Comparison of ENCODE assay signal across 11 cellular contexts in the genomic region with DNA sequence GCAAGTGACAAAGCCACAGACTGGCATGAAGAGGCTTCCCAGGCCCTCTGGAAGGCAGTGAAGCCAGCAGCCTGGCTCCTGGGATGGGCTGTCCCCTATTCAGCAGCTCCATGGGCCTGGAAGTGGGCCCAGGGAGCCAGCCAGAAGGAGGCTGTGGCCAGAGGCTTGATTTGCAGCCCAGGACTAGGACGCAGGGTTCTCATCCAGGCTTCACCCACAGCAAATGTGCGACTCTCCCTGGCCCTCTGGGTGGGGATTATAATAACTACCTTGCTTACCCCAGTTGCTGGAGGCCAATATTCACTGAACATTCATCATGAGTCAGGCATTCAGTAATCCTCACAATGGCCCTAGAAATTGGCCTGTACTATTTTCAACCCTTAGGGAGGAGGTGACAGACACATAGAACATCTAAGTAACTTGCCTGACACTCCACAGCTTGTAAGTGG. TPM values are rescaled to one million over a fixed set of nuclear protein-coding genes. Genes with fewer than 3 reads are reported as not detected.
DNase-seq lines count a peak whose midpoint lies in the region; ATAC-seq and TF ChIP-seq lines count a peak whose summit lies in the region.
"Had no signal": no experiment of that assay in that cellular context is flagged by ENCODE, and none has a peak within 500 bp of the region (broad histone marks: within the 10 kb centered on the region; RNA-seq: fewer than 3 reads in every experiment).

No MANE protein-coding gene starts in this region.

- H3K36me3 Mint-ChIP-seq in naive B cell, result peaks cover 0 to 2% of the 10 kb centered on the region in 2 donors
- no peaks in the 10 kb centered on the region for H3K36me3 Mint-ChIP-seq in CD8-positive, alpha-beta memory T cell
- H3K36me3 Mint-ChIP-seq in stimulated activated memory B cell treated with anti-CD40 and anti-IgM and Interleukin-4, amounts not matched to agents 10 μg/mL and 1 μg/mL and 100 μg/mL, for 72 hours, result peaks cover 1% of the 10 kb centered on the region

- no peak for TF ChIP-seq EP300 in Ishikawa (IDR thresholded peaks at IDR 0.05; ENCODE audit: borderline replicate concordance)

- H3K4me1 Mint-ChIP-seq in naive B cell, result peaks cover 16 to 23% (median 20%) of the 10 kb centered on the region in 3 donors
- peaks cover 6 to 12% (median 9%) of the 10 kb centered on the region in 3 donors for H3K4me1 Mint-ChIP-seq in CD8-positive, alpha-beta memory T cell
- H3K4me1 Mint-ChIP-seq in stimulated activated memory B cell treated with anti-CD40 and anti-IgM and Interleukin-4, amounts not matched to agents 10 μg/mL and 1 μg/mL and 100 μg/mL, for 72 hours, result peaks cover 28% of the 10 kb centered on the region

- H3K36me3 ChIP-seq in DOHH2 (ENCODE audit: control insufficient read depth, low read length), result peaks cover 2% of the 10 kb centered on the region; the same call in 1 of the 2 replicates
- no peaks in the 10 kb centered on the region for H3K36me3 ChIP-seq in CD8-positive, alpha-beta memory T cell (ENCODE audit: insufficient read depth, low read length)

- H3K9me3 Mint-ChIP-seq in naive B cell, result no peaks in the 10 kb centered on the region
- no peaks in the 10 kb centered on the region for H3K9me3 Mint-ChIP-seq in CD8-positive, alpha-beta memory T cell
- H3K9me3 Mint-ChIP-seq in stimulated activated memory B cell treated with anti-CD40 and anti-IgM and Interleukin-4, amounts not matched to agents 10 μg/mL and 1 μg/mL and 100 μg/mL, for 72 hours, result no peaks in the 10 kb centered on the region
- H3K9me3 Mint-ChIP-seq: naive thymus-derived CD8-positive, alpha-beta T cell had no signal

- no peak for TF ChIP-seq RAD21 in Ishikawa (IDR thresholded peaks at IDR 0.05; ENCODE audit: low read depth)

- peaks cover 22% of the 10 kb centered on the region for H3F3A ChIP-seq in DOHH2 (ENCODE audit: control insufficient read depth, insufficient read depth)

- no peak overlapping the region for H3K4me3 Mint-ChIP-seq in naive B cell
- H3K4me3 Mint-ChIP-seq in CD8-positive, alpha-beta memory T cell, result no peak overlapping the region
- H3K4me3 Mint-ChIP-seq in stimulated activated memory B cell treated with anti-CD40 and anti-IgM and Interleukin-4, amounts not matched to agents 10 μg/mL and 1 μg/mL and 100 μg/mL, for 72 hours, result no peak overlapping the region
- H3K4me3 Mint-ChIP-seq: naive thymus-derived CD8-positive, alpha-beta T cell had no signal

- H3K4me3 ChIP-seq in DOHH2 (ENCODE audit: low read length) (no peak overlapping the region), cardiac fibroblast (replicated peaks in 1 of 2; ENCODE audit: low read depth in 2 of 2, low read length in 2 of 2) (no peak overlapping the region)
- no peak overlapping the region for H3K4me3 ChIP-seq in CD8-positive, alpha-beta memory T cell (ENCODE audit: low read length)

- H3K9me2 ChIP-seq in DOHH2 (replicated peaks; ENCODE audit: control insufficient read depth, low read length), result no peaks in the 10 kb centered on the region

- no peaks in the 10 kb centered on the region for H3K79me2 ChIP-seq in DOHH2 (ENCODE audit: control insufficient read depth, low read length)

- H3K27ac Mint-ChIP-seq in naive B cell, result peak overlapping the region in 4 of 6 donors; percentile 23 to 95 (median 77)
- H3K27ac Mint-ChIP-seq in CD8-positive, alpha-beta memory T cell, result no peak overlapping the region
- H3K27ac Mint-ChIP-seq in stimulated activated memory B cell treated with anti-CD40 and anti-IgM and Interleukin-4, amounts not matched to agents 10 μg/mL and 1 μg/mL and 100 μg/mL, for 72 hours, result no peak overlapping the region

- no peaks in the 10 kb centered on the region for H3K27me3 ChIP-seq in DOHH2 (ENCODE audit: control insufficient read depth, low read length)
- no peaks in the 10 kb centered on the region for H3K27me3 ChIP-seq in CD8-positive, alpha-beta memory T cell (ENCODE audit: insufficient read depth, low read length, poor library complexity, severe bottlenecking)

- ATAC-seq in naive B cell (ENCODE audit: low read depth in 2 of 2), result no peak
- no peak for ATAC-seq in GM19023 (IDR thresholded peaks at IDR 0.05; ENCODE audit: unreplicated experiment)
- no peak for ATAC-seq in stimulated activated memory B cell treated with anti-CD40 and anti-IgM and Interleukin-4, amounts not matched to agents 10 μg/mL and 1 μg/mL and 100 μg/mL, for 72 hours

- H3K4me1 ChIP-seq in DOHH2 (ENCODE audit: control insufficient read depth, low read length), result peaks cover 58% of the 10 kb centered on the region
- H3K4me1 ChIP-seq in CD8-positive, alpha-beta memory T cell (ENCODE audit: insufficient read depth, low read length), result peaks cover 6% of the 10 kb centered on the region

- TF ChIP-seq POLR2A in erythroblast (IDR thresholded peaks at IDR 0.05; ENCODE audit: low read length), result no peak

- H3K27ac ChIP-seq in DOHH2 (ENCODE audit: low read depth, low read length), result peak overlapping the region; percentile 83
- no peak overlapping the region for H3K27ac ChIP-seq in CD8-positive, alpha-beta memory T cell (ENCODE audit: low read depth, low read length)

- TF ChIP-seq CTCF in DOHH2 (IDR thresholded peaks at IDR 0.05; ENCODE audit: low read depth, low read length, poor library complexity, severe bottlenecking) (no peak), cardiac fibroblast (IDR thresholded peaks at IDR 0.05; ENCODE audit: low read depth, low read length) (no peak)

- no peaks in the 10 kb centered on the region for H4K20me1 ChIP-seq in DOHH2 (ENCODE audit: control insufficient read depth, insufficient read depth, low read depth, low read length)

- H3K9me3 ChIP-seq in DOHH2 (ENCODE audit: control insufficient read depth, insufficient read depth, low read length), result no peaks in the 10 kb centered on the region
- no peaks in the 10 kb centered on the region for H3K9me3 ChIP-seq in CD8-positive, alpha-beta memory T cell (ENCODE audit: low read length)

- peak overlapping the region; percentile 71 for H3K4me2 ChIP-seq in DOHH2 (ENCODE audit: low read length)

- DNase-seq in cardiac fibroblast (ENCODE audit: low read depth in 2 of 2) (peak; percentile 26 to 92), naive B cell (no peak), erythroblast (lab: John Stamatoyannopoulos, UW) (no peak)
- no peak for DNase-seq in CD8-positive, alpha-beta memory T cell
- DNase-seq: activated CD4-positive, alpha-beta T cell treated with anti-CD3 and anti-CD28 coated beads, Interleukin-2, amount 50 U/mL, for 1 hour; effector memory CD4-positive, alpha-beta T cell had no signal

- CTCF ChIA-PET in CD8-positive, alpha-beta memory T cell (lab: Charles Lee), result interaction anchor here (1.5 to 2.7 kb wide), 2 partner anchors 15 to 42 kb away, joined by 3 to 15 read pairs; no protein-coding TSS in a partner anchor

- H3K27me3 Mint-ChIP-seq in naive B cell, result no peaks in the 10 kb centered on the region
- H3K27me3 Mint-ChIP-seq in CD8-positive, alpha-beta memory T cell, result no peaks in the 10 kb centered on the region
- H3K27me3 Mint-ChIP-seq in stimulated activated memory B cell treated with anti-CD40 and anti-IgM and Interleukin-4, amounts not matched to agents 10 μg/mL and 1 μg/mL and 100 μg/mL, for 72 hours, result no peaks in the 10 kb centered on the region
- H3K27me3 Mint-ChIP-seq: naive thymus-derived CD8-positive, alpha-beta T cell had no signal

- POLR2A ChIA-PET in CD8-positive, alpha-beta memory T cell (lab: Charles Lee), result interaction anchor here (0.5 kb wide), 1 partner anchor 13 kb away, joined by 3 read pairs; no protein-coding TSS in a partner anchor

TF ChIP-seq in Ishikawa, 13 proteins besides CTCF, POLR2A, EP300 and RAD21:
- no peak for TF ChIP-seq CREB1 (IDR thresholded peaks at IDR 0.05; ENCODE audit: low read depth)
- no peak for TF ChIP-seq TEAD4 (IDR thresholded peaks at IDR 0.05)
- TF ChIP-seq, protein P1, sequence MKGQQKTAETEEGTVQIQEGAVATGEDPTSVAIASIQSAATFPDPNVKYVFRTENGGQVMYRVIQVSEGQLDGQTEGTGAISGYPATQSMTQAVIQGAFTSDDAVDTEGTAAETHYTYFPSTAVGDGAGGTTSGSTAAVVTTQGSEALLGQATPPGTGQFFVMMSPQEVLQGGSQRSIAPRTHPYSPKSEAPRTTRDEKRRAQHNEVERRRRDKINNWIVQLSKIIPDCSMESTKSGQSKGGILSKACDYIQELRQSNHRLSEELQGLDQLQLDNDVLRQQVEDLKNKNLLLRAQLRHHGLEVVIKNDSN (IDR thresholded peaks at IDR 0.05), result no peak
- no peak for TF ChIP-seq EGR1 (IDR thresholded peaks at IDR 0.05)
- TF ChIP-seq NFIC (IDR thresholded peaks at IDR 0.05), result peak; percentile 70
- no peak for TF ChIP-seq FOXM1 (IDR thresholded peaks at IDR 0.05; ENCODE audit: borderline replicate concordance, low read depth)
- TF ChIP-seq TAF1 (IDR thresholded peaks at IDR 0.05; ENCODE audit: low read depth), result no peak
- TF ChIP-seq YY1 (IDR thresholded peaks at IDR 0.05; ENCODE audit: low read depth), result no peak
- peak; percentile 61; the same call in 1 of the 2 replicates for TF ChIP-seq TCF12 (IDR thresholded peaks at IDR 0.05; ENCODE audit: low read depth)
- TF ChIP-seq, protein P2, sequence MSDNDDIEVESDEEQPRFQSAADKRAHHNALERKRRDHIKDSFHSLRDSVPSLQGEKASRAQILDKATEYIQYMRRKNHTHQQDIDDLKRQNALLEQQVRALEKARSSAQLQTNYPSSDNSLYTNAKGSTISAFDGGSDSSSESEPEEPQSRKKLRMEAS (IDR thresholded peaks at IDR 0.05), result no peak

RNA-seq across cellular contexts. Expression of gene SRP14, which starts 24.6 kb away (rescaled TPM):
- 1,000 to 10,000 TPM in 1 of 6 donors, 100 to 1,000 TPM in 5; 640 to 1,092 (median 833) TPM for polyA plus RNA-seq in naive B cell (ENCODE audit: low read depth in 6 of 6)
- total RNA-seq in CD8-positive, alpha-beta memory T cell, result 100 to 1,000 TPM; 202 to 203 TPM
- polyA plus RNA-seq in CD8-positive, alpha-beta memory T cell, result 835 TPM

RNA-seq across cellular contexts. Expression of gene BMF, which starts 45.1 kb away (rescaled TPM):
- polyA plus RNA-seq in naive B cell (ENCODE audit: low read depth in 6 of 6), result 1 to 10 TPM in 5 of 6 donors, under 1 TPM in 1; 0.66 to 7.7 (median 5.5) TPM
- total RNA-seq in CD8-positive, alpha-beta memory T cell, result 10 to 100 TPM; 15.3 to 16.8 TPM
- 2.3 TPM for polyA plus RNA-seq in CD8-positive, alpha-beta memory T cell

Comparison
In these comparisons a context has a peak if more than half of its experiments do, and no peak if none do; other contexts are left out.
1. DNase-seq: peak in cardiac fibroblast (2 of 2); none in naive B cell (single experiment), CD8-positive, alpha-beta memory T cell (0 of 5) and erythroblast (0 of 2).
2. H3K27ac Mint-ChIP-seq: peak in naive B cell (4 of 6); none in CD8-positive, alpha-beta memory T cell (0 of 8) and stimulated activated memory B cell treated with anti-CD40 and anti-IgM and Interleukin-4, amounts not matched to agents 10 μg/mL and 1 μg/mL and 100 μg/mL, for 72 hours (single experiment).